In the genomic region with DNA sequence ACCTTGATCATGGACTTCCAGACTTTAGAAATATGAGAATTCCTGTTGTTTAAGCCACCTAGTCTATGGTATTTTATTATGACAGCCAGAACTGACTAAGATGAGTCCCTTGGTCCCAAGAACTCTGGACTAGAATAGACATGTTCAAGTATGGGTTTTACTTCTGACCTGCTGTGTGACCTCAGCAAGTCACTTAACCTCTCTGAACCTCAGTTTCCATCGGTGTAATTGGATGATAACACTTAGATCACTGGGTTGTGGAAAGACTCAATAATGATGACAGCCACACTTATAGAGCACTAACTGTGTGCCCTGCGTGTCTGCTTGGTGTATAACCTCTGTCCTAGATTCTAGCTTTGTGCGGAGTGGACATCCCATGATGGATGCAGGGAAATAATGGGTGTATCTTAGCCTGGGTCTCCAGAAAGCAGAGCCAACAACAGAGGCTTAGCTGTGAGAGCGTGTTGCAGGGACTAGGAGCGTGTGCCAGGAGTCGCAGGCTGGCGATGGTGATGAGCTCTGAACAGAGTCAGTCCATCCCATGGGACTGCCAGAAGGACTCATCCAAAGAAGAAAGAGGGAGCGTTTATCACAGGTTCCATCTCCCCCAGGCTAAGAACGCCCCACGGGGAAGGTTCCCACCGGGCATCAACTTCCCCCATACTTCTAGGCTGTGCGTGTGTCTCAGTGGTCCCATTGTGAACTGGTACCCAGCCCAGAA, we compare ENCODE assay signal across 1 cellular context.
TF ChIP-seq lines count a peak whose summit lies in the region.

No MANE protein-coding gene starts in this region.

TF ChIP-seq in HEK293, 187 proteins besides CTCF, POLR2A, EP300 and RAD21:
- TF ChIP-seq, protein P1, sequence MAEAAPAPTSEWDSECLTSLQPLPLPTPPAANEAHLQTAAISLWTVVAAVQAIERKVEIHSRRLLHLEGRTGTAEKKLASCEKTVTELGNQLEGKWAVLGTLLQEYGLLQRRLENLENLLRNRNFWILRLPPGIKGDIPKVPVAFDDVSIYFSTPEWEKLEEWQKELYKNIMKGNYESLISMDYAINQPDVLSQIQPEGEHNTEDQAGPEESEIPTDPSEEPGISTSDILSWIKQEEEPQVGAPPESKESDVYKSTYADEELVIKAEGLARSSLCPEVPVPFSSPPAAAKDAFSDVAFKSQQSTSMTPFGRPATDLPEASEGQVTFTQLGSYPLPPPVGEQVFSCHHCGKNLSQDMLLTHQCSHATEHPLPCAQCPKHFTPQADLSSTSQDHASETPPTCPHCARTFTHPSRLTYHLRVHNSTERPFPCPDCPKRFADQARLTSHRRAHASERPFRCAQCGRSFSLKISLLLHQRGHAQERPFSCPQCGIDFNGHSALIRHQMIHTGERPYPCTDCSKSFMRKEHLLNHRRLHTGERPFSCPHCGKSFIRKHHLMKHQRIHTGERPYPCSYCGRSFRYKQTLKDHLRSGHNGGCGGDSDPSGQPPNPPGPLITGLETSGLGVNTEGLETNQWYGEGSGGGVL (tag by site-specific recombination; IDR thresholded peaks at IDR 0.05), result no peak
- TF ChIP-seq ZNF555 (tag by site-specific recombination; conservative IDR thresholded peaks at IDR 0.05) (no peak), ZNF560 (tag by site-specific recombination; IDR thresholded peaks at IDR 0.05; ENCODE audit: borderline replicate concordance) (no peak), ZNF768 (tag by site-specific recombination; IDR thresholded peaks at IDR 0.05) (peak; percentile 9; the same call in 1 of the 2 replicates)
- TF ChIP-seq, protein P2, sequence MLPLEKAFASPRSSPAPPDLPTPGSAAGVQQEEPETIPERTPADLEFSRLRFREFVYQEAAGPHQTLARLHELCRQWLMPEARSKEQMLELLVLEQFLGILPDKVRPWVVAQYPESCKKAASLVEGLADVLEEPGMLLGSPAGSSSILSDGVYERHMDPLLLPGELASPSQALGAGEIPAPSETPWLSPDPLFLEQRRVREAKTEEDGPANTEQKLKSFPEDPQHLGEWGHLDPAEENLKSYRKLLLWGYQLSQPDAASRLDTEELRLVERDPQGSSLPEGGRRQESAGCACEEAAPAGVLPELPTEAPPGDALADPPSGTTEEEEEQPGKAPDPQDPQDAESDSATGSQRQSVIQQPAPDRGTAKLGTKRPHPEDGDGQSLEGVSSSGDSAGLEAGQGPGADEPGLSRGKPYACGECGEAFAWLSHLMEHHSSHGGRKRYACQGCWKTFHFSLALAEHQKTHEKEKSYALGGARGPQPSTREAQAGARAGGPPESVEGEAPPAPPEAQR (tag by site-specific recombination; IDR thresholded peaks at IDR 0.05), result no peak
